ENCODE assay signal across 9 cellular contexts in genomic region chr17:43359469-43360105, GRCh38. TPM values are rescaled to one million over a fixed set of nuclear protein-coding genes. Genes with fewer than 3 reads are reported as not detected.
DNase-seq lines count a peak whose midpoint lies in the region; ATAC-seq, FAIRE-seq and TF ChIP-seq lines count a peak whose summit lies in the region.
"Had no signal": no experiment of that assay in that cellular context is flagged by ENCODE, and none has a peak within 500 bp of the region (broad histone marks: within the 10 kb centered on the region; RNA-seq: fewer than 3 reads in every experiment).

No MANE protein-coding gene starts in this region.

- H3K9me3 ChIP-seq in right atrium auricular region = no peaks in the 10 kb centered on the region
- H3K9me3 ChIP-seq in astrocyte (ENCODE audit: insufficient read depth, low read depth, low read length) = no peaks in the 10 kb centered on the region
- no peaks in the 10 kb centered on the region for H3K9me3 ChIP-seq in mucosa of descending colon
- H3K9me3 ChIP-seq in uterus = no peaks in the 10 kb centered on the region

- intact Hi-C loops in left cardiac atrium (cut with DNase I) = no loop called here
- intact Hi-C loops in mucosa of descending colon (cut with DNase I, micrococcal nuclease) = no loop called here
- intact Hi-C loops in uterus (cut with DNase I; ENCODE audit: low total_unique reads) = no loop called here

- peaks cover 3% of the 10 kb centered on the region for H3K9me3 Mint-ChIP-seq in astrocyte (ENCODE audit: unreplicated experiment)

- no peak for FAIRE-seq in astrocyte (lab: Jason Lieb, UNC)
- FAIRE-seq: G401.6 had no signal

- no peak for ATAC-seq in left cardiac atrium
- no peak for ATAC-seq in mucosa of descending colon
- no peak for ATAC-seq in HG03139 (IDR thresholded peaks at IDR 0.05; ENCODE audit: unreplicated experiment)

- H3K36me3 Mint-ChIP-seq in astrocyte (ENCODE audit: low read depth, unreplicated experiment) = peaks cover 3% of the 10 kb centered on the region

- H3K4me3 Mint-ChIP-seq in astrocyte (ENCODE audit: unreplicated experiment) = no peak overlapping the region

- H3K4me1 Mint-ChIP-seq in astrocyte (ENCODE audit: low read depth, unreplicated experiment) = peaks cover 6% of the 10 kb centered on the region

- TF ChIP-seq POLR2A in uterus (IDR thresholded peaks at IDR 0.05) = no peak

- DNase-seq in right atrium auricular region (ENCODE audit: low spot score) (no peak), left cardiac atrium (no peak), astrocyte (ENCODE audit: low read depth) (no peak), mucosa of descending colon (no peak), uterus (no peak), NCI-H1105 (lab: John Stamatoyannopoulos, UW) (no peak), SHP77 (lab: John Stamatoyannopoulos, UW) (no peak)

- H3K79me2 ChIP-seq in astrocyte (ENCODE audit: insufficient read depth, low read length) = peaks cover 25% of the 10 kb centered on the region

- H3K36me3 ChIP-seq in right atrium auricular region (no peaks in the 10 kb centered on the region), astrocyte (ENCODE audit: insufficient read depth, low read length) (no peaks in the 10 kb centered on the region), mucosa of descending colon (ENCODE audit: low read depth) (no peaks in the 10 kb centered on the region), uterus (no peaks in the 10 kb centered on the region)

- peak overlapping the region; percentile 85 for H3K4me2 ChIP-seq in astrocyte (ENCODE audit: low read length)

- H3K9ac ChIP-seq in astrocyte (ENCODE audit: low read length) = peak overlapping the region; percentile 96

- H3K4me3 ChIP-seq in right atrium auricular region (peak overlapping the region; percentile 55 to 56), astrocyte (ENCODE audit: insufficient read depth, low read depth, low read length) (peak overlapping the region; percentile 59), mucosa of descending colon (peak overlapping the region; percentile 32), uterus (peak overlapping the region; percentile 43 to 57)

- H3K4me1 ChIP-seq in right atrium auricular region (peaks cover 0 to 15% of the 10 kb centered on the region in 2 donors), astrocyte (ENCODE audit: insufficient read depth, low read length) (peaks cover 22% of the 10 kb centered on the region), mucosa of descending colon (ENCODE audit: low read depth) (peaks cover 10% of the 10 kb centered on the region), uterus (no peaks in the 10 kb centered on the region)

- H3K27me3 ChIP-seq in right atrium auricular region = no peaks in the 10 kb centered on the region
- H3K27me3 ChIP-seq in astrocyte (ENCODE audit: insufficient read depth, low read length) = no peaks in the 10 kb centered on the region
- H3K27me3 ChIP-seq in uterus = no peaks in the 10 kb centered on the region

- H2AFZ ChIP-seq in astrocyte (ENCODE audit: low read depth, low read length) = no peak overlapping the region

- TF ChIP-seq CTCF in right atrium auricular region (IDR thresholded peaks at IDR 0.05) = no peak
- no peak for TF ChIP-seq CTCF in astrocyte (IDR thresholded peaks at IDR 0.05; ENCODE audit: insufficient read depth, low read depth, low read length)
- no peak for TF ChIP-seq CTCF in mucosa of descending colon (IDR thresholded peaks at IDR 0.05)
- no peak for TF ChIP-seq CTCF in uterus (IDR thresholded peaks at IDR 0.05)

- H4K20me1 ChIP-seq in astrocyte (ENCODE audit: insufficient read depth, low read length) = peaks cover 16% of the 10 kb centered on the region

- no peaks in the 10 kb centered on the region for H3K27me3 Mint-ChIP-seq in astrocyte (ENCODE audit: low read depth, unreplicated experiment)

- no peak overlapping the region for H3K27ac Mint-ChIP-seq in astrocyte (ENCODE audit: unreplicated experiment)

- H3K27ac ChIP-seq in right atrium auricular region (peak overlapping the region; percentile 87 to 91), astrocyte (ENCODE audit: low read depth, low read length) (peak overlapping the region; percentile 100), uterus (peak overlapping the region; percentile 92 to 94)

RNA-seq across cellular contexts. Expression of gene ARL4D, which starts 39.2 kb away (rescaled TPM):
- total RNA-seq in right atrium auricular region (10 to 100 TPM in 1 of 2 donors, 1 to 10 TPM in 1; 5.5 to 24.1 TPM), left cardiac atrium (10 to 100 TPM; 11.8 to 12.8 TPM), astrocyte (19.7 and 26.3 TPM in 2 replicates), mucosa of descending colon (10 to 100 TPM in 1 of 3 donors, 1 to 10 TPM in 2; 2.3 to 34.3 (median 3.2) TPM), uterus (10 to 100 TPM; 19.1 to 33.2 (median 25.7) TPM)
